ENCODE assay signal across 8 cellular contexts in the genomic region with DNA sequence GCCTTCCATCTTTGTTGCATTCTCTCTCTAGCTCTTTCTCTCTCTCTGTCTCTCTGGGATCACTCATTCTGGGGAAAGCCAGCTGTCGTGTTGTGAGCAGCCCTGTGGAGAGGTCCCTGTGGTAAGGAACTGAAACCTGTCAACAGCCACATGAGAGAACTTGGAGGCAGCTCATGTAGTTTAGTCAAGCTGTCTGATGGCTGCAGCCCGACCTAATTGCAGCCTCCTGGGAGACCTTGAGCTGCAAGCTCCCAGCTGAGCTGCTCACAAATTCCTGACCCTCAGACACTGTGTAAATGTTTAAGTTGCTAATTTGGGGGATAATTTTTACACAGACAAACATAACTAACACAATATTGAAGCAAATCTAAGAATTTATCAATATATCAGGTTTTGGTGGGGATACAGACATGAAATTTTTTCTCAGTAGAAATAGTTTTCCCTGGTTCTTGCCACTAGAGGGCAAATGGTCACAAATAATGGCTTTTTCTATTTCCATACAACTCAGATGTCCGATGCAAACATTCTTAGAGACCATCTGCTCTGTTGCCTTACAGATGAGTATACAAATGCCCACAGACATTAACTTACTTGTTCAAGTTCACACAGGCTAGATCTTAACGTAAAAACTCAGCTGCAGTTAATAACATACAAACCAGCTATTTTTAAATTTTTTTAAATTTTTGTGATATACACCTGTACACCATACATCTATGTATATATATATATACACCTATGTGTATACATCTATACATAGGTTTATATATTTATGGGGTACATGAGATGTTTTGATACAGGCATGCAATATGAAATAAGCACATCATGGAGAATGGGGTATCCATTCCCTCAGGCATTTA. TPM values are rescaled to one million over a fixed set of nuclear protein-coding genes. Genes with fewer than 3 reads are reported as not detected.
DNase-seq lines count a peak whose midpoint lies in the region; ATAC-seq and TF ChIP-seq lines count a peak whose summit lies in the region.

No MANE protein-coding gene starts in this region.

- ATAC-seq in GM18520 (IDR thresholded peaks at IDR 0.05; ENCODE audit: unreplicated experiment) (peak; percentile 63), HG02884 (IDR thresholded peaks at IDR 0.05; ENCODE audit: unreplicated experiment) (peak; percentile 98), SK-N-SH treated with all-trans-retinoic acid at 6 μM for 48 hours (peak; percentile 89)
- peak; percentile 59 to 82 for ATAC-seq in natural killer cell treated with Interleukin-12 subunit alpha and Interleukin-12 subunit beta and Interleukin-15 and Interleukin-18, amount 100 ng/mL, for 72 hours

- H3K4me1 Mint-ChIP-seq in CD14-positive monocyte = peaks cover 4% of the 10 kb centered on the region
- H3K4me1 Mint-ChIP-seq in natural killer cell treated with Interleukin-12 subunit alpha and Interleukin-12 subunit beta and Interleukin-15 and Interleukin-18, amount 100 ng/mL, for 72 hours (ENCODE audit: low read depth in 2 of 2) = peaks cover 10 to 16% of the 10 kb centered on the region in 2 donors

- TF ChIP-seq CTCF in CD14-positive monocyte (IDR thresholded peaks at IDR 0.05) (peak; percentile 67), epithelial cell of proximal tubule (conservative IDR thresholded peaks at IDR 0.05; ENCODE audit: low read depth, low read length) (peak; percentile 71)

- H3K27ac Mint-ChIP-seq in CD14-positive monocyte = no peak overlapping the region
- H3K27ac Mint-ChIP-seq in natural killer cell treated with Interleukin-12 subunit alpha and Interleukin-12 subunit beta and Interleukin-15 and Interleukin-18, amount 100 ng/mL, for 72 hours = peak overlapping the region; percentile 46 to 81

- no peak overlapping the region for H3K4me3 ChIP-seq in epithelial cell of proximal tubule (ENCODE audit: low read depth, low read length)

- intact Hi-C loops in CD14-positive monocyte (cut with micrococcal nuclease) = loop anchor here (5.0 kb wide), 1 partner anchor 510 kb away; no protein-coding TSS in a partner anchor

- H3K9me3 Mint-ChIP-seq in CD14-positive monocyte = peaks cover 0 to 2% (median 0%) of the 10 kb centered on the region in 7 donors
- no peaks in the 10 kb centered on the region for H3K9me3 Mint-ChIP-seq in natural killer cell treated with Interleukin-12 subunit alpha and Interleukin-12 subunit beta and Interleukin-15 and Interleukin-18, amount 100 ng/mL, for 72 hours

- DNase-seq in CD14-positive monocyte (ENCODE audit: low spot score) (no peak), NCI-H1105 treated with DMSO at 0.1 percent for 48 hours (lab: John Stamatoyannopoulos, UW) (peak; percentile 62), epithelial cell of proximal tubule (ENCODE audit: low read depth) (no peak), middle frontal gyrus (ENCODE audit: extremely low spot score, low spot score) (no peak)
- DNase-seq in natural killer cell treated with Interleukin-12 subunit alpha and Interleukin-12 subunit beta and Interleukin-15 and Interleukin-18, amount 100 ng/mL, for 72 hours (ENCODE audit: low spot score) = no peak

- no peaks in the 10 kb centered on the region for H3K36me3 Mint-ChIP-seq in CD14-positive monocyte
- peaks cover 6% of the 10 kb centered on the region for H3K36me3 Mint-ChIP-seq in natural killer cell treated with Interleukin-12 subunit alpha and Interleukin-12 subunit beta and Interleukin-15 and Interleukin-18, amount 100 ng/mL, for 72 hours

- peaks cover 2 to 8% (median 6%) of the 10 kb centered on the region in 3 donors for H3K27me3 Mint-ChIP-seq in CD14-positive monocyte (ENCODE audit: low read depth in 3 of 3)
- H3K27me3 Mint-ChIP-seq in natural killer cell treated with Interleukin-12 subunit alpha and Interleukin-12 subunit beta and Interleukin-15 and Interleukin-18, amount 100 ng/mL, for 72 hours = peaks cover 24 to 28% of the 10 kb centered on the region in 2 donors

- no peak overlapping the region for H3K4me3 Mint-ChIP-seq in CD14-positive monocyte
- H3K4me3 Mint-ChIP-seq in natural killer cell treated with Interleukin-12 subunit alpha and Interleukin-12 subunit beta and Interleukin-15 and Interleukin-18, amount 100 ng/mL, for 72 hours = peak overlapping the region; percentile 22

TF ChIP-seq in SK-N-SH treated with all-trans-retinoic acid at 6 μM for 48 hours, 23 proteins besides CTCF, POLR2A, EP300 and RAD21:
- TF ChIP-seq ARNTL (CRISPR knock-in tag; IDR thresholded peaks at IDR 0.05; ENCODE audit: borderline replicate concordance, low read depth) (no peak), OSR1 (CRISPR knock-in tag; IDR thresholded peaks at IDR 0.05) (no peak), ZNF8 (CRISPR knock-in tag; IDR thresholded peaks at IDR 0.05) (no peak), BACH2 (CRISPR knock-in tag; IDR thresholded peaks at IDR 0.05; ENCODE audit: borderline replicate concordance) (no peak), SNAI2 (CRISPR knock-in tag; IDR thresholded peaks at IDR 0.05) (no peak), ISL1 (CRISPR knock-in tag; IDR thresholded peaks at IDR 0.05) (no peak), ZNF565 (CRISPR knock-in tag; conservative IDR thresholded peaks at IDR 0.05; ENCODE audit: low read depth) (no peak)
- TF ChIP-seq, protein P1, sequence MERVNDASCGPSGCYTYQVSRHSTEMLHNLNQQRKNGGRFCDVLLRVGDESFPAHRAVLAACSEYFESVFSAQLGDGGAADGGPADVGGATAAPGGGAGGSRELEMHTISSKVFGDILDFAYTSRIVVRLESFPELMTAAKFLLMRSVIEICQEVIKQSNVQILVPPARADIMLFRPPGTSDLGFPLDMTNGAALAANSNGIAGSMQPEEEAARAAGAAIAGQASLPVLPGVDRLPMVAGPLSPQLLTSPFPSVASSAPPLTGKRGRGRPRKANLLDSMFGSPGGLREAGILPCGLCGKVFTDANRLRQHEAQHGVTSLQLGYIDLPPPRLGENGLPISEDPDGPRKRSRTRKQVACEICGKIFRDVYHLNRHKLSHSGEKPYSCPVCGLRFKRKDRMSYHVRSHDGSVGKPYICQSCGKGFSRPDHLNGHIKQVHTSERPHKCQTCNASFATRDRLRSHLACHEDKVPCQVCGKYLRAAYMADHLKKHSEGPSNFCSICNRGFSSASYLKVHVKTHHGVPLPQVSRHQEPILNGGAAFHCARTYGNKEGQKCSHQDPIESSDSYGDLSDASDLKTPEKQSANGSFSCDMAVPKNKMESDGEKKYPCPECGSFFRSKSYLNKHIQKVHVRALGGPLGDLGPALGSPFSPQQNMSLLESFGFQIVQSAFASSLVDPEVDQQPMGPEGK (CRISPR knock-in tag; IDR thresholded peaks at IDR 0.05; ENCODE audit: borderline replicate concordance) = no peak
TF ChIP-seq in SK-N-SH treated with all-trans-retinoic acid at 6 μM for 48 hours: peak in this region for 0.

RNA-seq across cellular contexts. Expression of gene KRR1, which starts 15.5 kb away (rescaled TPM):
- polyA plus RNA-seq in CD14-positive monocyte = 10 to 100 TPM in 1 of 2 donors, 1 to 10 TPM in 1; 9.0 to 14.4 TPM
- 20.1 and 42.0 TPM in 2 replicates for total RNA-seq in epithelial cell of proximal tubule
- 10 to 100 TPM; 64.4 to 96.4 TPM for total RNA-seq in natural killer cell treated with Interleukin-12 subunit alpha and Interleukin-12 subunit beta and Interleukin-15 and Interleukin-18, amount 100 ng/mL, for 72 hours

RNA-seq across cellular contexts. Expression of gene GLIPR1, which starts 46.3 kb away (rescaled TPM):
- 100 to 1,000 TPM; 687 to 794 TPM for polyA plus RNA-seq in CD14-positive monocyte
- total RNA-seq in epithelial cell of proximal tubule = 39.6 and 50.4 TPM in 2 replicates
- total RNA-seq in natural killer cell treated with Interleukin-12 subunit alpha and Interleukin-12 subunit beta and Interleukin-15 and Interleukin-18, amount 100 ng/mL, for 72 hours = 10 to 100 TPM; 47.1 to 48.3 TPM

Comparison
In these comparisons a context has a peak if more than half of its experiments do, and no peak if none do; other contexts are left out.
1. H3K27ac Mint-ChIP-seq: peak in natural killer cell treated with Interleukin-12 subunit alpha and Interleukin-12 subunit beta and Interleukin-15 and Interleukin-18, amount 100 ng/mL, for 72 hours (2 of 2); none in CD14-positive monocyte (0 of 7).
2. Peak in every context shown above with its lines, with median percentiles within 50 percentile points of each other: ATAC-seq.